Comparison of ENCODE assay signal across 28 cellular contexts in the genomic region with DNA sequence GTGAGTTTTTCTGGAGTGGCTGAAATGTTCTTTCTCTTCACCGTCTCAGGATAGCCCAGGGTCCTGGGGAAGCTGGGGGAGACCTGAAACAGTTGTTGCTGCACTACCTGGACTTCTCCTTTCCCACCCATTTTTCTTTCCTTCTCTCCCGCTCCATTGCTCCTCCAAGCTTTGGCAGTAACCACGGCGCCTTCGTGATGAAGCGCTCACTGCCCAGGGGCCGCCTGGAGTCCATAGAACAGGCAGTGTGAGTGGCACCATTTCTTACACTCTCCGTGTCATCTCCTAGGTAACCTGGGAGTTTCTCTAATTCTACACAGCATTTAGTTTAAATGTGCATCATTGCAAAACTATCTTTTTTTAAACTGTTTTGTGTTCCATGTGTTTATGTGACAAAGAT. TPM values are rescaled to one million over a fixed set of nuclear protein-coding genes. Genes with fewer than 3 reads are reported as not detected.
A peak's percentile ranks its signal among the peaks of the same experiment; 100 is the strongest.
DNase-seq lines count a peak whose midpoint lies in the region; ATAC-seq and TF ChIP-seq lines count a peak whose summit lies in the region.
"Had no signal": no experiment of that assay in that cellular context is flagged by ENCODE, and none has a peak within 500 bp of the region (broad histone marks: within the 10 kb centered on the region; RNA-seq: fewer than 3 reads in every experiment).

No MANE protein-coding gene starts in this region.

- DNase-seq in DMS53 (lab: John Stamatoyannopoulos, UW) (peak; percentile 73), endodermal cell (no peak), neural progenitor cell (ENCODE audit: low spot score) (no peak), psoas muscle (no peak), middle frontal gyrus (ENCODE audit: extremely low spot score, low spot score) (no peak)
- DNase-seq in activated CD4-positive, CD25-positive, alpha-beta regulatory T cell treated with anti-CD3 and anti-CD28 coated beads, Interleukin-2, amount 50 U/mL, for 72 hours, result no peak
- DNase-seq: Caco-2; CD8-positive, alpha-beta T cell; DMS79 treated with DMSO at 0.1 percent for 48 hours; GF-D8; H7; HFFc6; IMR-90; MM.1S; NCI-H2029; NCI-H446 treated with DMSO at 0.1 percent for 48 hours; NCI-H526; NCI-H82; NK-92 treated with Interleukin-12 subunit alpha and Interleukin-12 subunit beta, amount 100 ng/mL, for 24 hours; PC-3; SJCRH30 had no signal

- H3K36me3 Mint-ChIP-seq in endodermal cell (ENCODE audit: low read depth), result peaks cover 11% of the 10 kb centered on the region
- H3K36me3 Mint-ChIP-seq in neural progenitor cell, result peaks cover 4% of the 10 kb centered on the region

- H3K27ac Mint-ChIP-seq in endodermal cell, result peak overlapping the region; percentile 61
- peak overlapping the region; percentile 27 for H3K27ac Mint-ChIP-seq in neural progenitor cell
- H3K27ac Mint-ChIP-seq: B cell; CD8-positive, alpha-beta T cell; HFFc6 had no signal

- no peak overlapping the region for H3K27ac ChIP-seq in endodermal cell (ENCODE audit: low read depth, low read length)
- no peak overlapping the region for H3K27ac ChIP-seq in neural progenitor cell
- H3K27ac ChIP-seq in psoas muscle, result peak overlapping the region; percentile 54
- H3K27ac ChIP-seq: 22Rv1, C4-2B, KMS-11, SJCRH30 had no signal

- ATAC-seq in psoas muscle (no peak), HG03460 (IDR thresholded peaks at IDR 0.05; ENCODE audit: unreplicated experiment) (no peak), HG02588 (IDR thresholded peaks at IDR 0.05; ENCODE audit: unreplicated experiment) (no peak)
- ATAC-seq: CD8-positive, alpha-beta T cell; PC-3; Right ventricle myocardium inferior had no signal

- no peaks in the 10 kb centered on the region for H3F3A ChIP-seq in neural progenitor cell (ENCODE audit: low read depth)

- H3K36me3 ChIP-seq in endodermal cell (ENCODE audit: control insufficient read depth, insufficient read depth, low read length) (peaks cover 25% of the 10 kb centered on the region), neural progenitor cell (peaks cover 2% of the 10 kb centered on the region), psoas muscle (ENCODE audit: insufficient read depth in 1 of 2, low read depth in 1 of 2) (peaks cover 4 to 20% of the 10 kb centered on the region in 2 donors)
- H3K36me3 ChIP-seq: SJCRH30 had no signal

- WGBS in endodermal cell (ENCODE audit: insufficient coverage in 1 of 2, insufficient read length in 1 of 2), 2 experiments, result 89 to 93% methylated on average over 7 to 8 of the region's 8 CpGs
- 93 to 98% (median 96%) methylated on average over 8 of the region's 8 CpGs for WGBS in psoas muscle, 3 donors

- H3K27me3 Mint-ChIP-seq in endodermal cell (ENCODE audit: insufficient read depth) (no peaks in the 10 kb centered on the region), neural progenitor cell (ENCODE audit: insufficient read depth, low read depth) (peaks cover 3% of the 10 kb centered on the region)

- no peak overlapping the region for H3K9ac ChIP-seq in endodermal cell (ENCODE audit: extremely low read depth, low read length, poor library complexity, severe bottlenecking)
- no peak overlapping the region for H3K9ac ChIP-seq in neural progenitor cell
- H3K9ac ChIP-seq: KMS-11 had no signal

- H3K4me3 ChIP-seq in endodermal cell (ENCODE audit: low read length) (no peak overlapping the region), neural progenitor cell (no peak overlapping the region), psoas muscle (no peak overlapping the region)
- H3K4me3 ChIP-seq: SJCRH30 had no signal

- no peaks in the 10 kb centered on the region for H3K79me2 ChIP-seq in neural progenitor cell (ENCODE audit: low read depth)

- H3K4me3 Mint-ChIP-seq in endodermal cell, result no peak overlapping the region
- no peak overlapping the region for H3K4me3 Mint-ChIP-seq in neural progenitor cell
- H3K4me3 Mint-ChIP-seq: B cell; CD8-positive, alpha-beta T cell; HFFc6 had no signal

- no peaks in the 10 kb centered on the region for H3K4me1 Mint-ChIP-seq in endodermal cell
- peaks cover 20% of the 10 kb centered on the region for H3K4me1 Mint-ChIP-seq in neural progenitor cell

- H3K9me3 ChIP-seq in endodermal cell (ENCODE audit: control insufficient read depth, low read length), result no peaks in the 10 kb centered on the region
- H3K9me3 ChIP-seq in neural progenitor cell (ENCODE audit: low read depth), result no peaks in the 10 kb centered on the region
- no peaks in the 10 kb centered on the region for H3K9me3 ChIP-seq in psoas muscle
- H3K9me3 ChIP-seq: Caco-2, SJCRH30 had no signal

- H3K4me1 ChIP-seq in endodermal cell (ENCODE audit: control insufficient read depth, insufficient read depth, low read length), result no peaks in the 10 kb centered on the region
- H3K4me1 ChIP-seq in neural progenitor cell, result no peaks in the 10 kb centered on the region
- H3K4me1 ChIP-seq in psoas muscle, result peaks cover 41% of the 10 kb centered on the region

- intact Hi-C loops in psoas muscle (cut with DNase I), result no loop called here

- no peaks in the 10 kb centered on the region for H3K9me3 Mint-ChIP-seq in endodermal cell
- H3K9me3 Mint-ChIP-seq in neural progenitor cell, result no peaks in the 10 kb centered on the region
- H3K9me3 Mint-ChIP-seq: CD8-positive, alpha-beta T cell; HFFc6 had no signal

- H4K20me1 ChIP-seq in neural progenitor cell (ENCODE audit: low read depth), result peaks cover 16% of the 10 kb centered on the region

- no peak overlapping the region for H3K4me2 ChIP-seq in neural progenitor cell
- H3K4me2 ChIP-seq: KMS-11 had no signal

- H2AFZ ChIP-seq in neural progenitor cell (replicated peaks), result no peak overlapping the region

- TF ChIP-seq CTCF in endodermal cell (conservative IDR thresholded peaks at IDR 0.05), result no peak
- no peak for TF ChIP-seq CTCF in neural progenitor cell (IDR thresholded peaks at IDR 0.05)
- TF ChIP-seq CTCF in psoas muscle (IDR thresholded peaks at IDR 0.05), result no peak

- H3K27me3 ChIP-seq in endodermal cell (ENCODE audit: control insufficient read depth, insufficient read depth, low read length, poor library complexity, severe bottlenecking), result no peaks in the 10 kb centered on the region
- no peaks in the 10 kb centered on the region for H3K27me3 ChIP-seq in neural progenitor cell
- no peaks in the 10 kb centered on the region for H3K27me3 ChIP-seq in psoas muscle (ENCODE audit: insufficient read depth in 3 of 3, low read length in 2 of 3)
- H3K27me3 ChIP-seq: SJCRH30 had no signal

RNA-seq across cellular contexts. Expression of a gene that starts 40.3 kb away (rescaled TPM):
- under 1 TPM; 0.86 to 0.95 TPM for total RNA-seq in endodermal cell
- polyA plus RNA-seq in endodermal cell (2013, experiment 1 of 2), result not detected
- not detected for polyA plus RNA-seq in endodermal cell (2013, experiment 2 of 2)
- 0.69 and 4.8 TPM in 2 replicates for total RNA-seq in neural progenitor cell (ENCODE audit: low replicate concordance)
- not detected for total RNA-seq in psoas muscle
- polyA plus RNA-seq in psoas muscle, result not detected
- total RNA-seq: CD8-positive, alpha-beta T cell; IMR-90; Right ventricle myocardium inferior; SJCRH30 had no signal
- polyA plus RNA-seq: IMR-90 had no signal
